9 cellular contexts compared by ENCODE assay signal in the genomic region with DNA sequence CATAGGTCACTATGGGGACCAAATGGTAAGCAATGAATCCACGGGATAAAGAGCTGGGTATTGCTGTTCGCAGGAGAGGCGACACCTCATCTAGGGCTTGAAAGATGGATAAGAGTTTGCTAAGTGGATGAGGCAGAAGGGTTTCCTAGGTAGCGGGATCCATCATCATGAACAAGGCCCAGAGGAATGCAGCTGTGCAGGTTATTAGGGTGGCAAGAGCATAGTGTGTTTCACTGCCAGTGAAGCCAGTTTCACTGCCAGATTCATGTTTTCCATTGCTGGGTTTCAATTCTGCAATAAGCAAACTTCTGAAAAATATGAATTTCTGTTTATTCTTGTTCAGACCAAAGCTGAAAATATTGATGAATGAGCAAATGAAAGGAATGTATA. TPM values are rescaled to one million over a fixed set of nuclear protein-coding genes. Genes with fewer than 3 reads are reported as not detected.
DNase-seq lines count a peak whose midpoint lies in the region; ATAC-seq and TF ChIP-seq lines count a peak whose summit lies in the region.
"Had no signal": no experiment of that assay in that cellular context is flagged by ENCODE, and none has a peak within 500 bp of the region (broad histone marks: within the 10 kb centered on the region; RNA-seq: fewer than 3 reads in every experiment).

No MANE protein-coding gene starts in this region.

- peak overlapping the region in 7 of 10 donors; percentile 44 to 95 (median 91) for H3K27ac Mint-ChIP-seq in naive thymus-derived CD8-positive, alpha-beta T cell

- DNase-seq in DMS53 (lab: John Stamatoyannopoulos, UW) = peak; percentile 71
- no peak for DNase-seq in DMS53 treated with DMSO at 0.1 percent for 48 hours (lab: John Stamatoyannopoulos, UW; ENCODE audit: unreplicated experiment)
- DNase-seq in RWPE1 (ENCODE audit: low spot score) = peak; percentile 68
- DNase-seq in naive thymus-derived CD8-positive, alpha-beta T cell = no peak
- no peak for DNase-seq in NCI-H2081 treated with DMSO at 0.1 percent for 48 hours (lab: John Stamatoyannopoulos, UW)
- no peak for DNase-seq in NCI-H1048 (lab: John Stamatoyannopoulos, UW)
- DNase-seq in cerebellar nuclear complex (lab: John Stamatoyannopoulos, UW) = no peak

- CTCF ChIA-PET in RWPE1 (lab: Yijun Ruan, JAX) = interaction anchor here (1.3 to 1.8 kb wide), 2 partner anchors 13 to 24 kb away, joined by 3 to 9 read pairs; no protein-coding TSS in a partner anchor

- H3K4me1 Mint-ChIP-seq in naive thymus-derived CD8-positive, alpha-beta T cell = peaks cover 7 to 29% (median 19%) of the 10 kb centered on the region in 4 donors

- POLR2A ChIA-PET in RWPE1 (lab: Yijun Ruan, JAX; ENCODE audit: low non-redundant PET) = no interaction called here
- POLR2A ChIA-PET in naive thymus-derived CD8-positive, alpha-beta T cell (lab: Charles Lee) = interaction anchor here (1.9 to 2.1 kb wide), 2 partner anchors 13 to 28 kb away, joined by 8 to 10 read pairs; partner anchors contain the start of gene WEE1

- H3K9me3 Mint-ChIP-seq in naive thymus-derived CD8-positive, alpha-beta T cell = peaks cover 0 to 1% (median 0%) of the 10 kb centered on the region in 9 donors

- no peak overlapping the region for H3K27ac ChIP-seq in RWPE1
- H3K27ac ChIP-seq: 22Rv1 had no signal

- H3K36me3 Mint-ChIP-seq in naive thymus-derived CD8-positive, alpha-beta T cell = peaks cover 0 to 2% (median 0%) of the 10 kb centered on the region in 3 donors

- peak; percentile 38 for ATAC-seq in HG02885 (IDR thresholded peaks at IDR 0.05; ENCODE audit: poor library complexity, unreplicated experiment)
- no peak for ATAC-seq in naive thymus-derived CD8-positive, alpha-beta T cell

- peaks cover 0 to 3% (median 0%) of the 10 kb centered on the region in 5 donors for H3K27me3 Mint-ChIP-seq in naive thymus-derived CD8-positive, alpha-beta T cell

- H3K4me3 Mint-ChIP-seq in naive thymus-derived CD8-positive, alpha-beta T cell = peak overlapping the region in 7 of 10 donors; percentile 34 to 81 (median 78)

- no peak for TF ChIP-seq CTCF in RWPE1 (conservative IDR thresholded peaks at IDR 0.05; ENCODE audit: low read depth)

RNA-seq across cellular contexts. Expression of gene WEE1, which starts 27.2 kb away (rescaled TPM):
- under 1 TPM; 0.55 to 0.99 TPM for total RNA-seq in naive thymus-derived CD8-positive, alpha-beta T cell
- polyA plus RNA-seq in naive thymus-derived CD8-positive, alpha-beta T cell = 1 to 10 TPM in 1 of 3 donors, under 1 TPM in 1, not detected in 1; 0.33 to 5.1 TPM

Comparison
In these comparisons a context has a peak if more than half of its experiments do, and no peak if none do; other contexts are left out.
1. DNase-seq: peak in DMS53 (single experiment) and RWPE1 (single experiment); none in DMS53 treated with DMSO at 0.1 percent for 48 hours (single experiment), naive thymus-derived CD8-positive, alpha-beta T cell (0 of 10), NCI-H2081 treated with DMSO at 0.1 percent for 48 hours (single experiment), NCI-H1048 (single experiment) and cerebellar nuclear complex (0 of 2).